In the genomic region with DNA sequence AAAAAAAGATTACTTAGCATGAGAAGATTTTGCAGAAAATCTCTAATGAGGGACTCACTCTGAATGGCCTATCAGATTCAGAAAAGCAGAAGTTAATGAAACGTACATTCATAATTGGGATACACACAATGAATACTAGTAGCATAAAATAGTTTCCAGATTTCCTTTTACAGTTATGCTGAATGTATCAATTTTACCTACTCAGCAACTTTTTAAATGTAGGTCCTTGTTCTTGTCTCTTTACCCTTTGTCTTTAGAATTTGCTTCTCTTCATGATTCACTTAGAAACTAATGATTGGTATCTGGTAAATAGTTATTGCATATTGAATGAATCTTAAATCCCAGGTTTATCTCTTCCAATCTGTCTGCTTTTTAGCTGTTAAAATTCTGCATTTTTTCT, we compare ENCODE assay signal across 23 cellular contexts.
"Had no signal": no experiment of that assay in that cellular context is flagged by ENCODE, and none has a peak within 500 bp of the region (broad histone marks: within the 10 kb centered on the region; RNA-seq: fewer than 3 reads in every experiment).

No MANE protein-coding gene starts in this region.

- H3K4me1 ChIP-seq: left ventricle myocardium inferior, right atrium auricular region, stomach, testis, thyroid gland, transverse colon, upper lobe of left lung, vagina had no signal

- H3K27ac ChIP-seq: left ventricle myocardium inferior, ovary, right atrium auricular region, skin epidermis, stomach, testis, thyroid gland, transverse colon, upper lobe of left lung, vagina had no signal

- H3K27me3 ChIP-seq: ovary, right atrium auricular region, stomach, testis, thyroid gland, transverse colon, upper lobe of left lung, vagina had no signal

- ATAC-seq: mucosa of descending colon; naive thymus-derived CD4-positive, alpha-beta T cell; natural killer cell treated with Interleukin-12 subunit alpha and Interleukin-12 subunit beta and Interleukin-15 and Interleukin-18, amount 100 ng/mL, for 72 hours; sciatic nerve; stimulated activated naive B cell treated with anti-CD40 and anti-IgM and Interleukin-4, amounts not matched to agents 10 μg/mL and 1 μg/mL and 100 μg/mL, for 72 hours; stimulated activated naive CD8-positive, alpha-beta T cell treated with anti-CD3 and anti-CD28 coated beads, Interleukin-15, Interleukin-2, amounts not matched to agents 100 U/mL and 50 U/mL, for 24 hours had no signal

- DNase-seq: islet precursor cell; left ventricle myocardium inferior; midbrain; mucosa of descending colon; naive thymus-derived CD4-positive, alpha-beta T cell; ovary; stimulated activated CD4-positive, alpha-beta T cell treated with anti-CD3 and anti-CD28 coated beads, Interleukin-12 subunit alpha, Interleukin-12 subunit beta, amount 100 ng/mL, for 4 hours; stimulated activated CD4-positive, alpha-beta T cell treated with anti-CD3 and anti-CD28 coated beads, Interleukin-15, amount 100 ng/mL, for 24 hours; stimulated activated CD4-positive, alpha-beta T cell treated with anti-CD3 and anti-CD28 coated beads, Interleukin-2, amount 100 ng/mL, for 24 hours; stimulated activated CD4-positive, alpha-beta T cell treated with anti-CD3 and anti-CD28 coated beads, Interleukin-4, amount 100 ng/mL, for 1 hour; stimulated activated naive B cell treated with anti-CD40 and anti-IgM and Interleukin-4, amounts not matched to agents 10 μg/mL and 1 μg/mL and 100 μg/mL, for 72 hours; stimulated activated naive CD8-positive, alpha-beta T cell treated with anti-CD3 and anti-CD28 coated beads, Interleukin-15, Interleukin-2, amounts not matched to agents 100 U/mL and 50 U/mL, for 24 hours; stomach; testis; thyroid gland; transverse colon; upper lobe of left lung had no signal

- H3K9me3 ChIP-seq: left ventricle myocardium inferior, mucosa of descending colon, ovary, right atrium auricular region, stomach, testis, thyroid gland, transverse colon, upper lobe of left lung, vagina had no signal

- H3K36me3 ChIP-seq: left ventricle myocardium inferior, ovary, right atrium auricular region, stomach, thyroid gland, transverse colon, upper lobe of left lung, vagina had no signal

- H3K4me3 ChIP-seq: left ventricle myocardium inferior, lung, mucosa of descending colon, ovary, right atrium auricular region, skin epidermis, stomach, testis, thyroid gland, transverse colon, upper lobe of left lung, vagina had no signal
